ENCODE assay signal across 8 cellular contexts in genomic region chr3:78516437-78516836, GRCh38.
"Had no signal": no experiment of that assay in that cellular context is flagged by ENCODE, and none has a peak within 500 bp of the region (broad histone marks: within the 10 kb centered on the region; RNA-seq: fewer than 3 reads in every experiment).

No MANE protein-coding gene starts in this region.

- H3K4me3 ChIP-seq: GM23338, HAP-1 had no signal

- H3K36me3 ChIP-seq: HAP-1 had no signal

- H3K27ac ChIP-seq: HL-60 had no signal

- H3K9me3 ChIP-seq: HAP-1 had no signal

- H2AFZ ChIP-seq: GM23338 had no signal

- ATAC-seq: GM23338, HCT116 had no signal

- H3K4me2 ChIP-seq: GM23338 had no signal

- H3K4me1 ChIP-seq: HAP-1 had no signal

- DNase-seq: H7, HFFc6, Kasumi-1, KG1 had no signal
